In genomic region chr6:151882206-151882605, GRCh38 we compare ENCODE assay signal across 26 cellular contexts.
"Had no signal": no experiment of that assay in that cellular context is flagged by ENCODE, and none has a peak within 500 bp of the region (broad histone marks: within the 10 kb centered on the region; RNA-seq: fewer than 3 reads in every experiment).

No MANE protein-coding gene starts in this region.

- H3K27ac Mint-ChIP-seq: naive thymus-derived CD4-positive, alpha-beta T cell; natural killer cell; nephron; stimulated activated effector memory CD8-positive, alpha-beta T cell treated with anti-CD3 and anti-CD28 coated beads, Interleukin-12 subunit alpha, Interleukin-12 subunit beta, amount 100 ng/mL, for 72 hours; stimulated activated naive B cell treated with anti-CD40 and anti-IgM and Interleukin-4, amounts not matched to agents 10 μg/mL and 1 μg/mL and 100 μg/mL, for 72 hours; stimulated activated naive CD8-positive, alpha-beta T cell treated with anti-CD3 and anti-CD28 coated beads, Interleukin-15, Interleukin-2, amounts not matched to agents 100 ng/mL and 50 ng/mL, for 24 hours had no signal

- H3K36me3 Mint-ChIP-seq: natural killer cell; stimulated activated effector memory CD8-positive, alpha-beta T cell treated with anti-CD3 and anti-CD28 coated beads, Interleukin-12 subunit alpha, Interleukin-12 subunit beta, amount 100 ng/mL, for 72 hours; stimulated activated naive B cell treated with anti-CD40 and anti-IgM and Interleukin-4, amounts not matched to agents 10 μg/mL and 1 μg/mL and 100 μg/mL, for 72 hours had no signal

- H3K9me3 Mint-ChIP-seq: naive thymus-derived CD4-positive, alpha-beta T cell; natural killer cell; nephron; stimulated activated effector memory CD8-positive, alpha-beta T cell treated with anti-CD3 and anti-CD28 coated beads, Interleukin-12 subunit alpha, Interleukin-12 subunit beta, amount 100 ng/mL, for 72 hours; stimulated activated naive CD8-positive, alpha-beta T cell treated with anti-CD3 and anti-CD28 coated beads, Interleukin-15, Interleukin-2, amounts not matched to agents 100 ng/mL and 50 ng/mL, for 24 hours had no signal

- H3K4me3 ChIP-seq: pancreas, prostate gland, right lobe of liver, sigmoid colon, stomach, thoracic aorta, thyroid gland, tibial nerve, upper lobe of right lung, vagina had no signal

- H3K4me1 Mint-ChIP-seq: naive thymus-derived CD4-positive, alpha-beta T cell; natural killer cell; nephron; stimulated activated effector memory CD8-positive, alpha-beta T cell treated with anti-CD3 and anti-CD28 coated beads, Interleukin-12 subunit alpha, Interleukin-12 subunit beta, amount 100 ng/mL, for 72 hours; stimulated activated naive B cell treated with anti-CD40 and anti-IgM and Interleukin-4, amounts not matched to agents 10 μg/mL and 1 μg/mL and 100 μg/mL, for 72 hours had no signal

- H3K4me3 Mint-ChIP-seq: naive thymus-derived CD4-positive, alpha-beta T cell; natural killer cell; nephron; stimulated activated effector memory CD8-positive, alpha-beta T cell treated with anti-CD3 and anti-CD28 coated beads, Interleukin-12 subunit alpha, Interleukin-12 subunit beta, amount 100 ng/mL, for 72 hours; stimulated activated naive B cell treated with anti-CD40 and anti-IgM and Interleukin-4, amounts not matched to agents 10 μg/mL and 1 μg/mL and 100 μg/mL, for 72 hours; stimulated activated naive CD8-positive, alpha-beta T cell treated with anti-CD3 and anti-CD28 coated beads, Interleukin-15, Interleukin-2, amounts not matched to agents 100 ng/mL and 50 ng/mL, for 24 hours had no signal

- DNase-seq: naive thymus-derived CD4-positive, alpha-beta T cell; natural killer cell; nucleus accumbens; pancreas; retina; right cardiac atrium; right lobe of liver; sigmoid colon; small intestine; stimulated activated CD4-positive, alpha-beta T cell treated with anti-CD3 and anti-CD28 coated beads, Interleukin-15, amount 100 ng/mL, for 24 hours; stimulated activated CD4-positive, alpha-beta T cell treated with anti-CD3 and anti-CD28 coated beads, Interleukin-2, amount 100 ng/mL, for 24 hours; stimulated activated CD4-positive, alpha-beta T cell treated with anti-CD3 and anti-CD28 coated beads, Interleukin-2, amount 100 ng/mL, for 48 hours; stimulated activated CD4-positive, alpha-beta T cell treated with anti-CD3 and anti-CD28 coated beads, Interleukin-4, amount 100 ng/mL, for 24 hours; stimulated activated naive B cell treated with anti-CD40 and anti-IgM and Interleukin-4, amounts not matched to agents 10 μg/mL and 1 μg/mL and 100 μg/mL, for 72 hours; stimulated activated naive CD4-positive, alpha-beta T cell treated with Interleukin-2 at 50 U/mL for 16 hours; stomach; thyroid gland; trophoblast cell; upper lobe of right lung had no signal

- ATAC-seq: naive thymus-derived CD4-positive, alpha-beta T cell; natural killer cell; pancreas; right cardiac atrium; right lobe of liver; stimulated activated effector memory CD8-positive, alpha-beta T cell treated with anti-CD3 and anti-CD28 coated beads, Interleukin-12 subunit alpha, Interleukin-12 subunit beta, amount 100 ng/mL, for 72 hours; stimulated activated naive B cell treated with anti-CD40 and anti-IgM and Interleukin-4, amounts not matched to agents 10 μg/mL and 1 μg/mL and 100 μg/mL, for 72 hours; upper lobe of right lung had no signal

- H3K27me3 Mint-ChIP-seq: naive thymus-derived CD4-positive, alpha-beta T cell; stimulated activated naive B cell treated with anti-CD40 and anti-IgM and Interleukin-4, amounts not matched to agents 10 μg/mL and 1 μg/mL and 100 μg/mL, for 72 hours; stimulated activated naive CD8-positive, alpha-beta T cell treated with anti-CD3 and anti-CD28 coated beads, Interleukin-15, Interleukin-2, amounts not matched to agents 100 ng/mL and 50 ng/mL, for 24 hours had no signal
